In the genomic region with DNA sequence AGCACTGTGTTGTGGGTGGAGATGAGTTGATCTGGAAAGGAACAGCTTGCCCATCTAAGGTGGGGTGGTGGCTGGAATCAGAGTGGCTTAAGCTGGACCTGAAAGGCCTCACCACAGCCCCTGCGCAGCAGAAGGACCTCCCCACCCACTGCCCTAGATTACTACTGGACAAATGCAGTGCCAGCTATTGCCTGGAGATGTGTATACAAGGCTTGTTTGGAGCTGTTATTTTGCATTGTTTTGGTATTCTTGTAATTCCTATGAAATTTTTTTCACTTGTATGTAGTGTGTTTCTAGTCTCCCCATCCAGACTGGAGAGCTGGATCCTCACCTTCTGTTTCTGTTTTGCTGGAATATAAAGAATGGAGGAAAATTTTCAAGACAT, we compare ENCODE assay signal across 2 cellular contexts.
TF ChIP-seq lines count a peak whose summit lies in the region.

No MANE protein-coding gene starts in this region.

TF ChIP-seq in HCT116, 20 proteins besides CTCF, POLR2A, EP300 and RAD21:
- TF ChIP-seq CEBPB (IDR thresholded peaks at IDR 0.05; ENCODE audit: low read depth) (no peak), SRF (IDR thresholded peaks at IDR 0.05; ENCODE audit: low read depth) (no peak), MAX (IDR thresholded peaks at IDR 0.05) (no peak), YY1 (IDR thresholded peaks at IDR 0.05; ENCODE audit: extremely low read depth, insufficient replicate concordance, low read depth, low read length) (no peak), ZBTB33 (IDR thresholded peaks at IDR 0.05; ENCODE audit: extremely low read depth, insufficient replicate concordance, low read length) (no peak), REST (IDR thresholded peaks at IDR 0.05; ENCODE audit: low read depth) (no peak), EGR1 (IDR thresholded peaks at IDR 0.05; ENCODE audit: low read depth) (no peak), SP1 (IDR thresholded peaks at IDR 0.05; ENCODE audit: low read depth) (no peak), CBX3 (IDR thresholded peaks at IDR 0.05; ENCODE audit: low read depth) (no peak), SIN3A (IDR thresholded peaks at IDR 0.05; ENCODE audit: low read depth) (no peak), ELF1 (IDR thresholded peaks at IDR 0.05; ENCODE audit: borderline replicate concordance, low read depth) (no peak), FOSL1 (IDR thresholded peaks at IDR 0.05; ENCODE audit: low read depth) (no peak), JUND (IDR thresholded peaks at IDR 0.05) (no peak)
- TF ChIP-seq, protein P1, sequence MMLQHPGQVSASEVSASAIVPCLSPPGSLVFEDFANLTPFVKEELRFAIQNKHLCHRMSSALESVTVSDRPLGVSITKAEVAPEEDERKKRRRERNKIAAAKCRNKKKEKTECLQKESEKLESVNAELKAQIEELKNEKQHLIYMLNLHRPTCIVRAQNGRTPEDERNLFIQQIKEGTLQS (IDR thresholded peaks at IDR 0.05) = no peak

TF ChIP-seq in K562, 482 proteins besides CTCF, POLR2A, EP300 and RAD21:
- TF ChIP-seq HNRNPUL1 (IDR thresholded peaks at IDR 0.05; ENCODE audit: low read length) (no peak), RERE (CRISPR knock-in tag; IDR thresholded peaks at IDR 0.05; ENCODE audit: borderline replicate concordance) (no peak), SRF (CRISPR knock-in tag; IDR thresholded peaks at IDR 0.05) (0 out of 4 replicates have a peak, but pooled peaks of 1 of the 2 experiments have one; percentile 33)
- TF ChIP-seq, protein P2, sequence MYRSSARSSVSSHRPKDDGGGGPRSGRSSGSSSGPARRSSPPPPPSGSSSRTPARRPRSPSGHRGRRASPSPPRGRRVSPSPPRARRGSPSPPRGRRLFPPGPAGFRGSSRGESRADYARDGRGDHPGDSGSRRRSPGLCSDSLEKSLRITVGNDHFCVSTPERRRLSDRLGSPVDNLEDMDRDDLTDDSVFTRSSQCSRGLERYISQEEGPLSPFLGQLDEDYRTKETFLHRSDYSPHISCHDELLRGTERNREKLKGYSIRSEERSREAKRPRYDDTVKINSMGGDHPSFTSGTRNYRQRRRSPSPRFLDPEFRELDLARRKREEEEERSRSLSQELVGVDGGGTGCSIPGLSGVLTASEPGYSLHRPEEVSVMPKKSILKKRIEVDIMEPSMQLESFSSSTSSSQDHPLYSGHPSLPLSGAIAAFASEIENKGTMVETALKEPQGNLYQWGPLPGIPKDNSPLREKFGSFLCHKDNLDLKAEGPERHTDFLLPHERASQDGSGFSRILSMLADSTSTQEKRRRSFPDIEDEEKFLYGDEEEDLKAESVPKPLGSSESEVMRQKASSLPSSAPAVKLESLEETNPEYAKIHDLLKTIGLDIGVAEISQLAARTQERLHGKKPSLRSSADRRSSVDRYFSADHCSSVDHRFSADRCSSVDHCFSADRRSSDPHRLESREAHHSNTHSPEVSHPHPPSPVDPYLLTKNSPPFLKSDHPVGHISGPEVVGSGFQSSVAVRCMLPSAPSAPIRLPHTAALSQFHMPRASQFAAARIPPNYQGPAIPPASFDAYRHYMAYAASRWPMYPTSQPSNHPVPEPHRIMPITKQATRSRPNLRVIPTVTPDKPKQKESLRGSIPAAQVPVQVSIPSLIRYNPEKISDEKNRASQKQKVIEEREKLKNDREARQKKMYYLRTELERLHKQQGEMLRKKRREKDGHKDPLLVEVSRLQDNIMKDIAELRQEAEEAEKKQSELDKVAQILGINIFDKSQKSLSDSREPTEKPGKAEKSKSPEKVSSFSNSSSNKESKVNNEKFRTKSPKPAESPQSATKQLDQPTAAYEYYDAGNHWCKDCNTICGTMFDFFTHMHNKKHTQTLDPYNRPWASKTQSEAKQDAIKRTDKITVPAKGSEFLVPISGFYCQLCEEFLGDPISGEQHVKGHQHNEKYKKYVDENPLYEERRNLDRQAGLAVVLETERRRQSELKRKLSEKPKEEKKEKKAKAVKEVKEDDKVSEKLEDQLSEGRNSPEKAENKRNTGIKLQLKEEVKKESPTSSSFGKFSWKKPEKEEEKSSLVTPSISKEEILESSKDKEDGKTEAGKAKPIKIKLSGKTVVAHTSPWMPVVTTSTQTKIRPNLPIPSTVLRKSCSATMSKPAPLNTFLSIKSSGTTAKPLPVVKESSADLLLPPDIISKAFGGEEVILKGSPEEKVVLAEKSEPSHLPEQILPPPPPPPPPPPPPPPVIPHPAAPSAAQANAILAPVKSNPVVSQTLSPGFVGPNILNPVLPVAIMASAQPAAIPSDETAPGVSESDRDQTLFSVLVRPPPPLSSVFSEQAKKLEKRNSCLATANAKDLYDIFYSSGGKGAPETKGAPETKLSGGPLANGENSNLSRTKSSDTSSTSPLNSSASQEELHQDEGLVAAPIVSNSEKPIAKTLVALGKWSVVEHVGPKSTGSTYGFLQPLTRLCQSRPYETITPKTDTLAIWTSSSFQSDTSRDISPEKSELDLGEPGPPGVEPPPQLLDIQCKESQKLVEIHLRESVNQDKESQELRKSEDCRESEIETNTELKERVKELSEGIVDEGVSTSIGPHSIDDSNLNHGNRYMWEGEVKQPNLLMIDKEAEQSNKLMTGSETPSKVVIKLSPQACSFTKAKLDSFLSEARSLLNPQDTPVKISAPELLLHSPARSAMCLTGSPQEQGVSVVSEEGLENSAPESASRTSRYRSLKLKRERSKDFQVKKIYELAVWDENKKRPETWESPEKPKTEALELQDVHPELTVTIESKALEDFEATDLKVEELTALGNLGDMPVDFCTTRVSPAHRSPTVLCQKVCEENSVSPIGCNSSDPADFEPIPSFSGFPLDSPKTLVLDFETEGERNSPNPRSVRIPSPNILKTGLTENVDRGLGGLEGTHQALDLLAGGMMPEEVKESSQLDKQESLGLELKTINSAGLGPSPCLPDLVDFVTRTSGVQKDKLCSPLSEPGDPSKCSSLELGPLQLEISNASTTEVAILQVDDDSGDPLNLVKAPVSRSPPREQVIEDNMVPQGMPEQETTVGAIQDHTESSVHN (IDR thresholded peaks at IDR 0.05; ENCODE audit: borderline replicate concordance in 1 of 2, low read depth in 1 of 2) = no peak
